2 cellular contexts compared by ENCODE assay signal in the genomic region with DNA sequence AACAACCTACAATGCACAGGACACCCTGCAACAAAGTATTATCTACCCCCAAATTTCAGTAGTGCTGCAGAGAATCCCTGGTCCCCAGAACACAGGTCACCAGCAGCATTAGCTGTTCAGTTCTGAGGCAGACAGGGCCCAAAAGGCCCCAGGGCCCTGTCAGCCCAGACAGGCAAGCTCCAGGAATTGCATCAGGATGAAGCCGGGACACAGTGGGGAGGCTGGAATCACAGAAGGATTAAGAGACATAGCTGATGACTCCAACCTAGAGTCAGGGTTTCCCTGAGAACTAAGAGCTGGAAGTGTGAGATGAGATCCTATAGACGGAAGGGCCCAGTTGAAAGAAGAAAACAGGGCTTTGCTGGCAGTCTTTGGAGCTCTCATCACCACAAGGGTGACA.
TF ChIP-seq lines count a peak whose summit lies in the region.

No MANE protein-coding gene starts in this region.

TF ChIP-seq in SK-N-SH, 30 proteins besides CTCF, POLR2A, EP300 and RAD21 (continued from another document):
- TF ChIP-seq, protein P1, sequence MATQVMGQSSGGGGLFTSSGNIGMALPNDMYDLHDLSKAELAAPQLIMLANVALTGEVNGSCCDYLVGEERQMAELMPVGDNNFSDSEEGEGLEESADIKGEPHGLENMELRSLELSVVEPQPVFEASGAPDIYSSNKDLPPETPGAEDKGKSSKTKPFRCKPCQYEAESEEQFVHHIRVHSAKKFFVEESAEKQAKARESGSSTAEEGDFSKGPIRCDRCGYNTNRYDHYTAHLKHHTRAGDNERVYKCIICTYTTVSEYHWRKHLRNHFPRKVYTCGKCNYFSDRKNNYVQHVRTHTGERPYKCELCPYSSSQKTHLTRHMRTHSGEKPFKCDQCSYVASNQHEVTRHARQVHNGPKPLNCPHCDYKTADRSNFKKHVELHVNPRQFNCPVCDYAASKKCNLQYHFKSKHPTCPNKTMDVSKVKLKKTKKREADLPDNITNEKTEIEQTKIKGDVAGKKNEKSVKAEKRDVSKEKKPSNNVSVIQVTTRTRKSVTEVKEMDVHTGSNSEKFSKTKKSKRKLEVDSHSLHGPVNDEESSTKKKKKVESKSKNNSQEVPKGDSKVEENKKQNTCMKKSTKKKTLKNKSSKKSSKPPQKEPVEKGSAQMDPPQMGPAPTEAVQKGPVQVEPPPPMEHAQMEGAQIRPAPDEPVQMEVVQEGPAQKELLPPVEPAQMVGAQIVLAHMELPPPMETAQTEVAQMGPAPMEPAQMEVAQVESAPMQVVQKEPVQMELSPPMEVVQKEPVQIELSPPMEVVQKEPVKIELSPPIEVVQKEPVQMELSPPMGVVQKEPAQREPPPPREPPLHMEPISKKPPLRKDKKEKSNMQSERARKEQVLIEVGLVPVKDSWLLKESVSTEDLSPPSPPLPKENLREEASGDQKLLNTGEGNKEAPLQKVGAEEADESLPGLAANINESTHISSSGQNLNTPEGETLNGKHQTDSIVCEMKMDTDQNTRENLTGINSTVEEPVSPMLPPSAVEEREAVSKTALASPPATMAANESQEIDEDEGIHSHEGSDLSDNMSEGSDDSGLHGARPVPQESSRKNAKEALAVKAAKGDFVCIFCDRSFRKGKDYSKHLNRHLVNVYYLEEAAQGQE (IDR thresholded peaks at IDR 0.05; ENCODE audit: low read depth, low read length) = no peak
- TF ChIP-seq SIN3A (IDR thresholded peaks at IDR 0.05; ENCODE audit: borderline replicate concordance, low read depth, low read length) (no peak), GATA2 (CRISPR knock-in tag; IDR thresholded peaks at IDR 0.05) (no peak), TEAD4 (IDR thresholded peaks at IDR 0.05; ENCODE audit: borderline replicate concordance, insufficient read depth) (no peak), MEF2A (IDR thresholded peaks at IDR 0.05; ENCODE audit: borderline replicate concordance, low read depth) (no peak)
- TF ChIP-seq, protein P2, sequence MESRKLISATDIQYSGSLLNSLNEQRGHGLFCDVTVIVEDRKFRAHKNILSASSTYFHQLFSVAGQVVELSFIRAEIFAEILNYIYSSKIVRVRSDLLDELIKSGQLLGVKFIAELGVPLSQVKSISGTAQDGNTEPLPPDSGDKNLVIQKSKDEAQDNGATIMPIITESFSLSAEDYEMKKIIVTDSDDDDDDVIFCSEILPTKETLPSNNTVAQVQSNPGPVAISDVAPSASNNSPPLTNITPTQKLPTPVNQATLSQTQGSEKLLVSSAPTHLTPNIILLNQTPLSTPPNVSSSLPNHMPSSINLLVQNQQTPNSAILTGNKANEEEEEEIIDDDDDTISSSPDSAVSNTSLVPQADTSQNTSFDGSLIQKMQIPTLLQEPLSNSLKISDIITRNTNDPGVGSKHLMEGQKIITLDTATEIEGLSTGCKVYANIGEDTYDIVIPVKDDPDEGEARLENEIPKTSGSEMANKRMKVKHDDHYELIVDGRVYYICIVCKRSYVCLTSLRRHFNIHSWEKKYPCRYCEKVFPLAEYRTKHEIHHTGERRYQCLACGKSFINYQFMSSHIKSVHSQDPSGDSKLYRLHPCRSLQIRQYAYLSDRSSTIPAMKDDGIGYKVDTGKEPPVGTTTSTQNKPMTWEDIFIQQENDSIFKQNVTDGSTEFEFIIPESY (IDR thresholded peaks at IDR 0.05; ENCODE audit: borderline replicate concordance, low read depth) = no peak

TF ChIP-seq in SK-N-SH treated with all-trans-retinoic acid at 6 μM for 48 hours, 23 proteins besides CTCF, POLR2A, EP300 and RAD21 (continued from another document):
- TF ChIP-seq, protein P3, sequence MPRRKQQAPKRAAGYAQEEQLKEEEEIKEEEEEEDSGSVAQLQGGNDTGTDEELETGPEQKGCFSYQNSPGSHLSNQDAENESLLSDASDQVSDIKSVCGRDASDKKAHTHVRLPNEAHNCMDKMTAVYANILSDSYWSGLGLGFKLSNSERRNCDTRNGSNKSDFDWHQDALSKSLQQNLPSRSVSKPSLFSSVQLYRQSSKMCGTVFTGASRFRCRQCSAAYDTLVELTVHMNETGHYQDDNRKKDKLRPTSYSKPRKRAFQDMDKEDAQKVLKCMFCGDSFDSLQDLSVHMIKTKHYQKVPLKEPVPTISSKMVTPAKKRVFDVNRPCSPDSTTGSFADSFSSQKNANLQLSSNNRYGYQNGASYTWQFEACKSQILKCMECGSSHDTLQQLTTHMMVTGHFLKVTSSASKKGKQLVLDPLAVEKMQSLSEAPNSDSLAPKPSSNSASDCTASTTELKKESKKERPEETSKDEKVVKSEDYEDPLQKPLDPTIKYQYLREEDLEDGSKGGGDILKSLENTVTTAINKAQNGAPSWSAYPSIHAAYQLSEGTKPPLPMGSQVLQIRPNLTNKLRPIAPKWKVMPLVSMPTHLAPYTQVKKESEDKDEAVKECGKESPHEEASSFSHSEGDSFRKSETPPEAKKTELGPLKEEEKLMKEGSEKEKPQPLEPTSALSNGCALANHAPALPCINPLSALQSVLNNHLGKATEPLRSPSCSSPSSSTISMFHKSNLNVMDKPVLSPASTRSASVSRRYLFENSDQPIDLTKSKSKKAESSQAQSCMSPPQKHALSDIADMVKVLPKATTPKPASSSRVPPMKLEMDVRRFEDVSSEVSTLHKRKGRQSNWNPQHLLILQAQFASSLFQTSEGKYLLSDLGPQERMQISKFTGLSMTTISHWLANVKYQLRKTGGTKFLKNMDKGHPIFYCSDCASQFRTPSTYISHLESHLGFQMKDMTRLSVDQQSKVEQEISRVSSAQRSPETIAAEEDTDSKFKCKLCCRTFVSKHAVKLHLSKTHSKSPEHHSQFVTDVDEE (CRISPR knock-in tag; IDR thresholded peaks at IDR 0.05) = no peak
- no peak for TF ChIP-seq TCF4 (CRISPR knock-in tag; IDR thresholded peaks at IDR 0.05; ENCODE audit: borderline replicate concordance)
- no peak for TF ChIP-seq BACH2 (CRISPR knock-in tag; IDR thresholded peaks at IDR 0.05; ENCODE audit: borderline replicate concordance)
- TF ChIP-seq ESRRG (CRISPR knock-in tag; IDR thresholded peaks at IDR 0.05) = no peak
- TF ChIP-seq, protein P4, sequence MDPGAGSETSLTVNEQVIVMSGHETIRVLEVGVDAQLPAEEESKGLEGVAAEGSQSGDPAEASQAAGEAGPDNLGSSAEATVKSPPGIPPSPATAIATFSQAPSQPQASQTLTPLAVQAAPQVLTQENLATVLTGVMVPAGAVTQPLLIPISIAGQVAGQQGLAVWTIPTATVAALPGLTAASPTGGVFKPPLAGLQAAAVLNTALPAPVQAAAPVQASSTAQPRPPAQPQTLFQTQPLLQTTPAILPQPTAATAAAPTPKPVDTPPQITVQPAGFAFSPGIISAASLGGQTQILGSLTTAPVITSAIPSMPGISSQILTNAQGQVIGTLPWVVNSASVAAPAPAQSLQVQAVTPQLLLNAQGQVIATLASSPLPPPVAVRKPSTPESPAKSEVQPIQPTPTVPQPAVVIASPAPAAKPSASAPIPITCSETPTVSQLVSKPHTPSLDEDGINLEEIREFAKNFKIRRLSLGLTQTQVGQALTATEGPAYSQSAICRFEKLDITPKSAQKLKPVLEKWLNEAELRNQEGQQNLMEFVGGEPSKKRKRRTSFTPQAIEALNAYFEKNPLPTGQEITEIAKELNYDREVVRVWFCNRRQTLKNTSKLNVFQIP (CRISPR knock-in tag; IDR thresholded peaks at IDR 0.05; ENCODE audit: borderline replicate concordance, low read depth) = no peak
- no peak for TF ChIP-seq OSR1 (CRISPR knock-in tag; IDR thresholded peaks at IDR 0.05)
- TF ChIP-seq GLIS3 (CRISPR knock-in tag; IDR thresholded peaks at IDR 0.05) = no peak
- TF ChIP-seq ISL1 (CRISPR knock-in tag; IDR thresholded peaks at IDR 0.05) = no peak
- TF ChIP-seq, protein P5, sequence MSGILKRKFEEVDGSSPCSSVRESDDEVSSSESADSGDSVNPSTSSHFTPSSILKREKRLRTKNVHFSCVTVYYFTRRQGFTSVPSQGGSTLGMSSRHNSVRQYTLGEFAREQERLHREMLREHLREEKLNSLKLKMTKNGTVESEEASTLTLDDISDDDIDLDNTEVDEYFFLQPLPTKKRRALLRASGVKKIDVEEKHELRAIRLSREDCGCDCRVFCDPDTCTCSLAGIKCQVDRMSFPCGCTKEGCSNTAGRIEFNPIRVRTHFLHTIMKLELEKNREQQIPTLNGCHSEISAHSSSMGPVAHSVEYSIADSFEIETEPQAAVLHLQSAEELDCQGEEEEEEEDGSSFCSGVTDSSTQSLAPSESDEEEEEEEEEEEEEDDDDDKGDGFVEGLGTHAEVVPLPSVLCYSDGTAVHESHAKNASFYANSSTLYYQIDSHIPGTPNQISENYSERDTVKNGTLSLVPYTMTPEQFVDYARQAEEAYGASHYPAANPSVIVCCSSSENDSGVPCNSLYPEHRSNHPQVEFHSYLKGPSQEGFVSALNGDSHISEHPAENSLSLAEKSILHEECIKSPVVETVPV (CRISPR knock-in tag; IDR thresholded peaks at IDR 0.05) = no peak
- no peak for TF ChIP-seq ZNF8 (CRISPR knock-in tag; IDR thresholded peaks at IDR 0.05)
- TF ChIP-seq ZNF70 (CRISPR knock-in tag; IDR thresholded peaks at IDR 0.05) = no peak
- no peak for TF ChIP-seq PPARA (CRISPR knock-in tag; IDR thresholded peaks at IDR 0.05; ENCODE audit: borderline replicate concordance)
- no peak for TF ChIP-seq CSDC2 (CRISPR knock-in tag; IDR thresholded peaks at IDR 0.05)
